Comparison of ENCODE assay signal across 21 cellular contexts in genomic region chr2:19883486-19883885, GRCh38. TPM values are rescaled to one million over a fixed set of nuclear protein-coding genes. Genes with fewer than 3 reads are reported as not detected.
DNase-seq lines count a peak whose midpoint lies in the region; ATAC-seq and TF ChIP-seq lines count a peak whose summit lies in the region.
"Had no signal": no experiment of that assay in that cellular context is flagged by ENCODE, and none has a peak within 500 bp of the region (broad histone marks: within the 10 kb centered on the region; RNA-seq: fewer than 3 reads in every experiment).

No MANE protein-coding gene starts in this region.

- no peaks in the 10 kb centered on the region for H3K9me3 Mint-ChIP-seq in activated CD4-positive, alpha-beta T cell treated with anti-CD3 and anti-CD28 coated beads, Interleukin-2, amount 10 ng/mL, durations not matched to agents 7 days and 5 days
- H3K9me3 Mint-ChIP-seq: CD8-positive, alpha-beta memory T cell had no signal

- H3K27ac Mint-ChIP-seq in activated CD4-positive, alpha-beta T cell treated with anti-CD3 and anti-CD28 coated beads, Interleukin-2, amount 10 ng/mL, durations not matched to agents 7 days and 5 days, result no peak overlapping the region

- H3K4me1 Mint-ChIP-seq in activated CD4-positive, alpha-beta T cell treated with anti-CD3 and anti-CD28 coated beads, Interleukin-2, amount 10 ng/mL, durations not matched to agents 7 days and 5 days, result no peaks in the 10 kb centered on the region
- H3K4me1 Mint-ChIP-seq: CD8-positive, alpha-beta memory T cell had no signal

- peak; percentile 3 for DNase-seq in activated CD4-positive, alpha-beta T cell treated with anti-CD3 and anti-CD28 coated beads, Interleukin-2, amount 10 ng/mL, durations not matched to agents 7 days and 5 days
- no peak for DNase-seq in activated CD4-positive, alpha-beta T cell treated with anti-CD3 and anti-CD28 coated beads, Interleukin-2, amount 50 U/mL, for 1 hour
- peak; percentile 1 for DNase-seq in stimulated activated CD4-positive, alpha-beta T cell treated with anti-CD3 and anti-CD28 coated beads, Interleukin-4, amount 100 ng/mL, for 24 hours
- no peak for DNase-seq in stimulated activated CD4-positive, alpha-beta T cell treated with anti-CD3 and anti-CD28 coated beads, Interleukin-15, amount 100 ng/mL, for 24 hours
- DNase-seq in lung (ENCODE audit: low spot score) (peak; percentile 14), vagina (ENCODE audit: extremely low spot score in 2 of 2) (peak; percentile 58 to 69), superior temporal gyrus (ENCODE audit: extremely low spot score) (no peak)
- DNase-seq: 8988T; AML-193; C1 segment of cervical spinal cord; Calu3; CD8-positive, alpha-beta memory T cell; DMS153; Karpas-422; MV-4-11; NCI-H1105 treated with DMSO at 0.1 percent for 48 hours; NCI-H2029 treated with DMSO at 0.1 percent for 48 hours; NCI-H524 treated with DMSO at 0.1 percent for 48 hours; OCI-M1 had no signal

- CTCF ChIA-PET in activated CD4-positive, alpha-beta T cell treated with anti-CD3 and anti-CD28 coated beads, Interleukin-2, amount 10 ng/mL, durations not matched to agents 7 days and 5 days (lab: Charles Lee), result interaction anchor here (1.4 kb wide), 1 partner anchor 17 kb away, joined by 4 read pairs; no protein-coding TSS in a partner anchor

- intact Hi-C loops in vagina (cut with DNase I), result no loop called here

- peaks cover 0 to 2% of the 10 kb centered on the region in 2 donors for H3K4me1 ChIP-seq in lung (ENCODE audit: control insufficient read depth in 2 of 2, insufficient read depth in 2 of 2, low read length in 2 of 2)
- H3K4me1 ChIP-seq in vagina, result no peaks in the 10 kb centered on the region

- no peaks in the 10 kb centered on the region for H3K9me3 ChIP-seq in lung (ENCODE audit: control insufficient read depth in 2 of 2, insufficient read depth in 1 of 2, low read length in 1 of 2)
- H3K9me3 ChIP-seq in vagina, result no peaks in the 10 kb centered on the region

- no peak for ATAC-seq in lung (ENCODE audit: insufficient read depth, low FRiP score)
- ATAC-seq in GM18867 (IDR thresholded peaks at IDR 0.05; ENCODE audit: unreplicated experiment), result no peak
- ATAC-seq: Right ventricle myocardium inferior had no signal

- H3K27me3 ChIP-seq in lung (ENCODE audit: control insufficient read depth, insufficient read depth), result no peaks in the 10 kb centered on the region
- no peaks in the 10 kb centered on the region for H3K27me3 ChIP-seq in vagina

- TF ChIP-seq CTCF in lung (IDR thresholded peaks at IDR 0.05; ENCODE audit: control extremely low read depth, extremely low read depth) (no peak), vagina (IDR thresholded peaks at IDR 0.05) (no peak)

- H3K36me3 ChIP-seq in lung (ENCODE audit: control insufficient read depth in 2 of 2, insufficient read depth in 2 of 2, low read length in 2 of 2) (no peaks in the 10 kb centered on the region), vagina (no peaks in the 10 kb centered on the region)

- H3K27ac ChIP-seq in lung (ENCODE audit: low read depth in 1 of 2, low read length in 1 of 2), result no peak overlapping the region
- no peak overlapping the region for H3K27ac ChIP-seq in vagina

- TF ChIP-seq POLR2A in vagina (IDR thresholded peaks at IDR 0.05), result no peak

- H3K4me3 ChIP-seq in lung, result no peak overlapping the region
- no peak overlapping the region for H3K4me3 ChIP-seq in vagina

- WGBS in lung, 2 donors, result 50 to 57% methylated on average over 2 of the region's 2 CpGs

- POLR2A ChIA-PET in activated CD4-positive, alpha-beta T cell treated with anti-CD3 and anti-CD28 coated beads, Interleukin-2, amount 10 ng/mL, durations not matched to agents 7 days and 5 days (lab: Charles Lee), result interaction anchor here (0.5 kb wide), 1 partner anchor 10 kb away, joined by 6 read pairs; no protein-coding TSS in a partner anchor

- no peaks in the 10 kb centered on the region for H3K27me3 Mint-ChIP-seq in activated CD4-positive, alpha-beta T cell treated with anti-CD3 and anti-CD28 coated beads, Interleukin-2, amount 10 ng/mL, durations not matched to agents 7 days and 5 days
- H3K27me3 Mint-ChIP-seq: CD8-positive, alpha-beta memory T cell had no signal

- H3K36me3 Mint-ChIP-seq in activated CD4-positive, alpha-beta T cell treated with anti-CD3 and anti-CD28 coated beads, Interleukin-2, amount 10 ng/mL, durations not matched to agents 7 days and 5 days (ENCODE audit: low read depth), result peaks cover 5% of the 10 kb centered on the region

- no peak overlapping the region for H3K4me3 Mint-ChIP-seq in activated CD4-positive, alpha-beta T cell treated with anti-CD3 and anti-CD28 coated beads, Interleukin-2, amount 10 ng/mL, durations not matched to agents 7 days and 5 days
- H3K4me3 Mint-ChIP-seq: CD8-positive, alpha-beta memory T cell had no signal

RNA-seq across cellular contexts. Expression of gene TTC32, which starts 18.3 kb away (rescaled TPM):
- total RNA-seq in activated CD4-positive, alpha-beta T cell treated with anti-CD3 and anti-CD28 coated beads, Interleukin-2, amount 10 ng/mL, durations not matched to agents 7 days and 5 days, result 10 to 100 TPM; 24.8 to 24.9 TPM
- total RNA-seq in lung, result 10 to 100 TPM; 13.4 to 19.0 TPM
- polyA plus RNA-seq in lung, result 10 to 100 TPM; 11.5 to 47.3 TPM
- 15.2 TPM for total RNA-seq in vagina

Comparison
In these comparisons a context has a peak if more than half of its experiments do, and no peak if none do; other contexts are left out.
1. DNase-seq: peak in activated CD4-positive, alpha-beta T cell treated with anti-CD3 and anti-CD28 coated beads, Interleukin-2, amount 10 ng/mL, durations not matched to agents 7 days and 5 days (single experiment), stimulated activated CD4-positive, alpha-beta T cell treated with anti-CD3 and anti-CD28 coated beads, Interleukin-4, amount 100 ng/mL, for 24 hours (single experiment), lung (single experiment) and vagina (2 of 2); none in activated CD4-positive, alpha-beta T cell treated with anti-CD3 and anti-CD28 coated beads, Interleukin-2, amount 50 U/mL, for 1 hour (single experiment), stimulated activated CD4-positive, alpha-beta T cell treated with anti-CD3 and anti-CD28 coated beads, Interleukin-15, amount 100 ng/mL, for 24 hours (single experiment) and superior temporal gyrus (single experiment).